In the genomic region with DNA sequence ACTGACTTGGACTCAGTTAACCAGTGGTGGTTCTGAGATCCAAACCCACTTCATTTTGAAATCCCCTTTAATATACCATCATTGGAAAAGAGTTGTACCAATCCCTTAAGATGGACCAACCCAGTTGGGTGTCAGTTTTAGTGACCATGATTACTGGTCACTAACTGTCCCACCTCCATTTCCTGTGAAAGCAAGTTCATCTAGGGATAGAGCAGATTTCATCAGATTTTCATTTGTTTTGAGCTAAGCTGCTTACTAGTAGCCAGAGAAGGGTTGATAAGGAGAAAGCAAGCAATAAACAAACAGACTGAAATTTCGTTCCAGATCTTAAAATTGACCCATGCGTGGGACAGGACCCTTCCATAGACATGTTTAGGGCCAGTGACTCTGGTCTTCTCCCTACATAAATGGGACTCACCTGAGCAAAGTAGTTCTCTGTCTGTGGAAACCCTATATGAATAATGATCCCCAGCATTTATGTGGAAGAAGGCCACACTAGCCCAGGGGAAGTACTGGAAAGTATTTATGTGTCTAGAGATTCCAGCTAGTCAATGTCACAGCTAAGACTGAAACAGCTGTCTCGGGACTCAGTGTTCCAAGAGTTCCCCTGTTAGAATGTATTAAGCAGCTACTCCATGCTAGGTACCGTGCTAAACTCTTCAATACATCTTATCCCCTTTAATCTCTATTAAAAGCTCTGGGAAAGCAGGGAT, we compare ENCODE assay signal across 1 cellular context.
TF ChIP-seq lines count a peak whose summit lies in the region.

No MANE protein-coding gene starts in this region.

TF ChIP-seq in liver, 16 proteins besides CTCF, POLR2A, EP300 and RAD21:
- TF ChIP-seq, protein P1, sequence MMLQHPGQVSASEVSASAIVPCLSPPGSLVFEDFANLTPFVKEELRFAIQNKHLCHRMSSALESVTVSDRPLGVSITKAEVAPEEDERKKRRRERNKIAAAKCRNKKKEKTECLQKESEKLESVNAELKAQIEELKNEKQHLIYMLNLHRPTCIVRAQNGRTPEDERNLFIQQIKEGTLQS (IDR thresholded peaks at IDR 0.05) = no peak
- TF ChIP-seq, protein P2, sequence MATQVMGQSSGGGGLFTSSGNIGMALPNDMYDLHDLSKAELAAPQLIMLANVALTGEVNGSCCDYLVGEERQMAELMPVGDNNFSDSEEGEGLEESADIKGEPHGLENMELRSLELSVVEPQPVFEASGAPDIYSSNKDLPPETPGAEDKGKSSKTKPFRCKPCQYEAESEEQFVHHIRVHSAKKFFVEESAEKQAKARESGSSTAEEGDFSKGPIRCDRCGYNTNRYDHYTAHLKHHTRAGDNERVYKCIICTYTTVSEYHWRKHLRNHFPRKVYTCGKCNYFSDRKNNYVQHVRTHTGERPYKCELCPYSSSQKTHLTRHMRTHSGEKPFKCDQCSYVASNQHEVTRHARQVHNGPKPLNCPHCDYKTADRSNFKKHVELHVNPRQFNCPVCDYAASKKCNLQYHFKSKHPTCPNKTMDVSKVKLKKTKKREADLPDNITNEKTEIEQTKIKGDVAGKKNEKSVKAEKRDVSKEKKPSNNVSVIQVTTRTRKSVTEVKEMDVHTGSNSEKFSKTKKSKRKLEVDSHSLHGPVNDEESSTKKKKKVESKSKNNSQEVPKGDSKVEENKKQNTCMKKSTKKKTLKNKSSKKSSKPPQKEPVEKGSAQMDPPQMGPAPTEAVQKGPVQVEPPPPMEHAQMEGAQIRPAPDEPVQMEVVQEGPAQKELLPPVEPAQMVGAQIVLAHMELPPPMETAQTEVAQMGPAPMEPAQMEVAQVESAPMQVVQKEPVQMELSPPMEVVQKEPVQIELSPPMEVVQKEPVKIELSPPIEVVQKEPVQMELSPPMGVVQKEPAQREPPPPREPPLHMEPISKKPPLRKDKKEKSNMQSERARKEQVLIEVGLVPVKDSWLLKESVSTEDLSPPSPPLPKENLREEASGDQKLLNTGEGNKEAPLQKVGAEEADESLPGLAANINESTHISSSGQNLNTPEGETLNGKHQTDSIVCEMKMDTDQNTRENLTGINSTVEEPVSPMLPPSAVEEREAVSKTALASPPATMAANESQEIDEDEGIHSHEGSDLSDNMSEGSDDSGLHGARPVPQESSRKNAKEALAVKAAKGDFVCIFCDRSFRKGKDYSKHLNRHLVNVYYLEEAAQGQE (IDR thresholded peaks at IDR 0.05) = no peak
- peak; percentile 25 for TF ChIP-seq SP1 (IDR thresholded peaks at IDR 0.05)
- TF ChIP-seq RXRA (IDR thresholded peaks at IDR 0.05) = peak; percentile 54 to 91
